In genomic region chr15:98257290-98257689, GRCh38 we compare ENCODE assay signal across 28 cellular contexts.
"Had no signal": no experiment of that assay in that cellular context is flagged by ENCODE, and none has a peak within 500 bp of the region (broad histone marks: within the 10 kb centered on the region; RNA-seq: fewer than 3 reads in every experiment).

No MANE protein-coding gene starts in this region.

- H3K27ac ChIP-seq: brain microvascular endothelial cell, PC-9, RWPE1, VCaP had no signal

- H3K36me3 Mint-ChIP-seq: activated naive CD8-positive, alpha-beta T cell treated with anti-CD3 and anti-CD28 coated beads for 36 hours had no signal

- ATAC-seq: activated CD8-positive, alpha-beta T cell treated with anti-CD3 and anti-CD28 coated beads for 36 hours; activated T-cell treated with anti-CD3 and anti-CD28 coated beads, Interleukin-2, amount 50 U/mL, for 72 hours; activated T-helper 17 cell treated with anti-CD3 and anti-CD28 coated beads, Interleukin-2, amount 50 U/mL, for 72 hours; Right ventricle myocardium inferior; SK-N-SH treated with all-trans-retinoic acid at 6 μM for 48 hours had no signal

- H3K27me3 ChIP-seq: brain microvascular endothelial cell had no signal

- H3K27ac Mint-ChIP-seq: activated CD4-positive, alpha-beta T cell treated with anti-CD3 and anti-CD28 coated beads, Interleukin-2, amount 10 ng/mL, durations not matched to agents 24 days and 14 days; activated CD8-positive, alpha-beta T cell treated with anti-CD3 and anti-CD28 coated beads for 36 hours; activated naive CD8-positive, alpha-beta T cell treated with anti-CD3 and anti-CD28 coated beads for 36 hours; activated T-cell treated with anti-CD3 and anti-CD28 coated beads, Interleukin-2, amount 50 U/mL, for 72 hours; activated T-helper 17 cell treated with anti-CD3 and anti-CD28 coated beads, Interleukin-2, amount 50 U/mL, for 72 hours had no signal

- H3K4me3 ChIP-seq: PC-9 had no signal

- H3K4me3 Mint-ChIP-seq: activated CD4-positive, alpha-beta T cell treated with anti-CD3 and anti-CD28 coated beads, Interleukin-2, amount 10 ng/mL, durations not matched to agents 24 days and 14 days; activated CD8-positive, alpha-beta T cell treated with anti-CD3 and anti-CD28 coated beads for 36 hours; activated naive CD8-positive, alpha-beta T cell treated with anti-CD3 and anti-CD28 coated beads for 36 hours; activated T-cell treated with anti-CD3 and anti-CD28 coated beads, Interleukin-2, amount 50 U/mL, for 72 hours; activated T-helper 17 cell treated with anti-CD3 and anti-CD28 coated beads, Interleukin-2, amount 50 U/mL, for 72 hours had no signal

- DNase-seq: activated CD4-positive, alpha-beta T cell treated with anti-CD3 and anti-CD28 coated beads, Interleukin-2, amount 10 ng/mL, durations not matched to agents 24 days and 14 days; activated CD4-positive, alpha-beta T cell treated with anti-CD3 and anti-CD28 coated beads, Interleukin-2, amount 50 U/mL, for 4 hours; activated CD8-positive, alpha-beta T cell treated with anti-CD3 and anti-CD28 coated beads for 36 hours; activated effector memory CD4-positive, alpha-beta T cell treated with anti-CD3 and anti-CD28 coated beads, Interleukin-2, amount 50 U/mL, for 16 hours; activated naive CD4-positive, alpha-beta T cell; activated naive CD4-positive, alpha-beta T cell treated with anti-CD3 and anti-CD28 coated beads, Interleukin-2, amount 50 U/mL, for 16 hours; activated naive CD8-positive, alpha-beta T cell treated with anti-CD3 and anti-CD28 coated beads for 36 hours; activated T-cell treated with anti-CD3 and anti-CD28 coated beads, Interleukin-2, amount 50 U/mL, for 1 hour; activated T-cell treated with anti-CD3 and anti-CD28 coated beads, Interleukin-2, amount 50 U/mL, for 72 hours; amniotic stem cell; aorta; brain microvascular endothelial cell; central memory CD4-positive, alpha-beta T cell; NCI-H1105; NCI-H1417 treated with DMSO at 0.1 percent for 48 hours; NCI-H2029; NCI-H345; NCI-H524 treated with DMSO at 0.1 percent for 48 hours; PC-9; SIG-M5; T-helper 1 cell; T-helper 2 cell; T-helper 9 cell had no signal

- H3K36me3 ChIP-seq: brain microvascular endothelial cell had no signal

- H3K27me3 Mint-ChIP-seq: activated CD4-positive, alpha-beta T cell treated with anti-CD3 and anti-CD28 coated beads, Interleukin-2, amount 10 ng/mL, durations not matched to agents 24 days and 14 days had no signal

- H3K4me1 Mint-ChIP-seq: activated CD4-positive, alpha-beta T cell treated with anti-CD3 and anti-CD28 coated beads, Interleukin-2, amount 10 ng/mL, durations not matched to agents 24 days and 14 days; activated naive CD8-positive, alpha-beta T cell treated with anti-CD3 and anti-CD28 coated beads for 36 hours; activated T-helper 17 cell treated with anti-CD3 and anti-CD28 coated beads, Interleukin-2, amount 50 U/mL, for 72 hours had no signal
